In the genomic region with DNA sequence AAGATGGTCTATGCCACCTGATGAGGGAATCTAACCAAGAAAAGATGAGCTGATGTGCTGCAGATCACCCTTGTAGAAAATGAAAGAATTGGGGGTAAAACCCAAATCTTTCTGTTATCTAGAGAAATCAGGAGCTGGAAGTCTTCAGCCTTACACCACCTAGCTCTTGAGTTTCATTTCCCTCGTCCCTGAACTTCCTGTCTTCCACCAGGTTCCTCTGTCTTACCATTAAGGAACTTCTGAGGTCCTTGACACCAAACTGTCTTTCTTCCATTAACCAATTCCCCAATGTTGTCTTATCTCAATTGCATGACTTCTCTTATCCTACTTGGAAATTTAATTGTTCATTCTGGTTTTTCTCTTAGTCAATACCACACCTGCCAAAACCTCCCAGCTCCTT, we compare ENCODE assay signal across 33 cellular contexts. TPM values are rescaled to one million over a fixed set of nuclear protein-coding genes. Genes with fewer than 3 reads are reported as not detected.
A peak's percentile ranks its signal among the peaks of the same experiment; 100 is the strongest.
DNase-seq lines count a peak whose midpoint lies in the region; FAIRE-seq and TF ChIP-seq lines count a peak whose summit lies in the region.
"Had no signal": no experiment of that assay in that cellular context is flagged by ENCODE, and none has a peak within 500 bp of the region (broad histone marks: within the 10 kb centered on the region; RNA-seq: fewer than 3 reads in every experiment).

No MANE protein-coding gene starts in this region.

- no peak overlapping the region for H3K9ac ChIP-seq in BLaER1 treated with 17β-estradiol and CSF1 and Interleukin-3, amounts not matched to agents 10 nM and 100 nM

- peak overlapping the region in 6 of 11 experiments; percentile 19 to 56 (median 50); a peak in 10 of 22 replicates for H3K4me2 ChIP-seq in BLaER1 treated with 17β-estradiol and CSF1 and Interleukin-3, amounts not matched to agents 10 nM and 100 nM
- H3K4me2 ChIP-seq: hepatocyte had no signal

- H3K27me3 Mint-ChIP-seq in T-helper 2 cell treated with Interferon-gamma antibody and Interleukin-4, amounts not matched to agents 5 μg/mL and 100 μg/mL, for 36 hours (ENCODE audit: low read depth), result peaks cover 8% of the 10 kb centered on the region
- no peaks in the 10 kb centered on the region for H3K27me3 Mint-ChIP-seq in activated naive CD8-positive, alpha-beta T cell treated with anti-CD3 and anti-CD28 coated beads for 36 hours
- H3K27me3 Mint-ChIP-seq: IgD-negative memory B cell; stimulated activated memory B cell treated with anti-CD40 and anti-IgM and Interleukin-4, amounts not matched to agents 10 μg/mL and 1 μg/mL and 100 μg/mL, for 72 hours had no signal

- no peaks in the 10 kb centered on the region for H3K27me3 ChIP-seq in BLaER1 treated with 17β-estradiol and CSF1 and Interleukin-3, amounts not matched to agents 10 nM and 100 nM
- H3K27me3 ChIP-seq in MG63, result no peaks in the 10 kb centered on the region
- H3K27me3 ChIP-seq: gastroesophageal sphincter, hepatocyte, testis, uterus had no signal

- FAIRE-seq in GM12892 (lab: Jason Lieb, UNC), result peak; percentile 79
- no peak for FAIRE-seq in HTR-8/SVneo (lab: Jason Lieb, UNC)
- FAIRE-seq: A204.1 had no signal

- H3K27ac ChIP-seq in BLaER1 treated with 17β-estradiol and CSF1 and Interleukin-3, amounts not matched to agents 10 nM and 100 nM, result no peak overlapping the region
- H3K27ac ChIP-seq: gastroesophageal sphincter, hepatocyte, psoas muscle, RWPE1, testis, uterus had no signal

- DNase-seq in T-helper 2 cell treated with Interferon-gamma antibody and Interleukin-4, amounts not matched to agents 5 μg/mL and 100 μg/mL, for 36 hours (ENCODE audit: low spot score), result no peak
- DNase-seq in T-helper 2 cell, result no peak
- DNase-seq in GM12892 (ENCODE audit: insufficient read length), result no peak
- no peak for DNase-seq in activated naive CD8-positive, alpha-beta T cell treated with anti-CD3 and anti-CD28 coated beads for 36 hours
- no peak for DNase-seq in NCI-H2196 treated with DMSO at 0.1 percent for 48 hours (lab: John Stamatoyannopoulos, UW; ENCODE audit: unreplicated experiment)
- DNase-seq in HTR-8/SVneo (ENCODE audit: insufficient read length, low spot score), result no peak
- no peak for DNase-seq in MG63
- DNase-seq: activated CD4-positive, alpha-beta T cell treated with anti-CD3 and anti-CD28 coated beads, Interleukin-2, amount 50 U/mL, for 1 hour; COR-L47; DMS79; GDM1; HCEC 1CT; immature natural killer cell; NCI-H1436; NCI-H748 treated with DMSO at 0.1 percent for 48 hours; nucleus accumbens; psoas muscle; stimulated activated CD4-positive, alpha-beta T cell treated with anti-CD3 and anti-CD28 coated beads, Interleukin-4, amount 100 ng/mL, for 4 hours; testis; uterus had no signal

- H3K36me3 Mint-ChIP-seq in T-helper 2 cell treated with Interferon-gamma antibody and Interleukin-4, amounts not matched to agents 5 μg/mL and 100 μg/mL, for 36 hours (ENCODE audit: low read depth), result no peaks in the 10 kb centered on the region
- H3K36me3 Mint-ChIP-seq in activated naive CD8-positive, alpha-beta T cell treated with anti-CD3 and anti-CD28 coated beads for 36 hours, result peaks cover 4% of the 10 kb centered on the region
- H3K36me3 Mint-ChIP-seq: brain, immature natural killer cell had no signal

- no peak for TF ChIP-seq POLR2A in GM12892 (IDR thresholded peaks at IDR 0.05; ENCODE audit: low read depth, low read length)

- no peaks in the 10 kb centered on the region for H3K36me3 ChIP-seq in BLaER1 treated with 17β-estradiol and CSF1 and Interleukin-3, amounts not matched to agents 10 nM and 100 nM
- no peaks in the 10 kb centered on the region for H3K36me3 ChIP-seq in MG63
- H3K36me3 ChIP-seq: gastroesophageal sphincter, uterus had no signal

- no peaks in the 10 kb centered on the region for H4K20me1 ChIP-seq in BLaER1 treated with 17β-estradiol and CSF1 and Interleukin-3, amounts not matched to agents 10 nM and 100 nM

- peak overlapping the region; percentile 68 for H3K4me3 Mint-ChIP-seq in T-helper 2 cell treated with Interferon-gamma antibody and Interleukin-4, amounts not matched to agents 5 μg/mL and 100 μg/mL, for 36 hours
- peak overlapping the region; percentile 7 for H3K4me3 Mint-ChIP-seq in activated naive CD8-positive, alpha-beta T cell treated with anti-CD3 and anti-CD28 coated beads for 36 hours
- H3K4me3 Mint-ChIP-seq: brain; stimulated activated memory B cell treated with anti-CD40 and anti-IgM and Interleukin-4, amounts not matched to agents 10 μg/mL and 1 μg/mL and 100 μg/mL, for 72 hours had no signal

- no peaks in the 10 kb centered on the region for H3K9me3 Mint-ChIP-seq in T-helper 2 cell treated with Interferon-gamma antibody and Interleukin-4, amounts not matched to agents 5 μg/mL and 100 μg/mL, for 36 hours
- H3K9me3 Mint-ChIP-seq in activated naive CD8-positive, alpha-beta T cell treated with anti-CD3 and anti-CD28 coated beads for 36 hours, result no peaks in the 10 kb centered on the region
- H3K9me3 Mint-ChIP-seq: activated T-helper 2 cell treated with anti-CD3 and anti-CD28 coated beads, Interferon-gamma antibody, Interleukin-2, Interleukin-4, amounts not matched to agents 10 μg/mL and 5 μg/mL and 100 μg/mL, durations not matched to agents 14 hours and 24 hours and 36 hours; brain; IgD-negative memory B cell; immature natural killer cell; stimulated activated memory B cell treated with anti-CD40 and anti-IgM and Interleukin-4, amounts not matched to agents 10 μg/mL and 1 μg/mL and 100 μg/mL, for 72 hours had no signal

- no peak overlapping the region for H3K4me3 ChIP-seq in BLaER1 treated with 17β-estradiol and CSF1 and Interleukin-3, amounts not matched to agents 10 nM and 100 nM
- H3K4me3 ChIP-seq in MG63, result no peak overlapping the region
- H3K4me3 ChIP-seq: gastroesophageal sphincter, hepatocyte, psoas muscle, testis, uterus had no signal

- peak overlapping the region; percentile 53 for H3K27ac Mint-ChIP-seq in T-helper 2 cell treated with Interferon-gamma antibody and Interleukin-4, amounts not matched to agents 5 μg/mL and 100 μg/mL, for 36 hours
- peak overlapping the region; percentile 62 for H3K27ac Mint-ChIP-seq in activated naive CD8-positive, alpha-beta T cell treated with anti-CD3 and anti-CD28 coated beads for 36 hours
- H3K27ac Mint-ChIP-seq: activated T-helper 2 cell treated with anti-CD3 and anti-CD28 coated beads, Interferon-gamma antibody, Interleukin-2, Interleukin-4, amounts not matched to agents 10 μg/mL and 5 μg/mL and 100 μg/mL, durations not matched to agents 14 hours and 24 hours and 36 hours; brain; IgD-negative memory B cell; immature natural killer cell; stimulated activated memory B cell treated with anti-CD40 and anti-IgM and Interleukin-4, amounts not matched to agents 10 μg/mL and 1 μg/mL and 100 μg/mL, for 72 hours had no signal

- H3K9me3 ChIP-seq in BLaER1 treated with 17β-estradiol and CSF1 and Interleukin-3, amounts not matched to agents 10 nM and 100 nM (replicated peaks in 1 of 11), result no peaks in the 10 kb centered on the region
- H3K9me3 ChIP-seq in MG63, result no peaks in the 10 kb centered on the region
- H3K9me3 ChIP-seq: gastroesophageal sphincter, psoas muscle, testis, uterus had no signal

- peaks cover 0 to 28% (median 4%) of the 10 kb centered on the region in 10 experiments; a peak in 10 of 20 replicates for H3K4me1 ChIP-seq in BLaER1 treated with 17β-estradiol and CSF1 and Interleukin-3, amounts not matched to agents 10 nM and 100 nM
- H3K4me1 ChIP-seq: gastroesophageal sphincter, psoas muscle, testis, uterus had no signal

- peaks cover 38% of the 10 kb centered on the region for H3K4me1 Mint-ChIP-seq in T-helper 2 cell treated with Interferon-gamma antibody and Interleukin-4, amounts not matched to agents 5 μg/mL and 100 μg/mL, for 36 hours (ENCODE audit: low read depth)
- peaks cover 49% of the 10 kb centered on the region for H3K4me1 Mint-ChIP-seq in activated naive CD8-positive, alpha-beta T cell treated with anti-CD3 and anti-CD28 coated beads for 36 hours

RNA-seq across cellular contexts. Expression of a gene that starts 31.5 kb away (rescaled TPM):
- 0.08 TPM for polyA plus RNA-seq in GM12892 (2012; ENCODE audit: missing spikeins)
- 1 to 10 TPM; 1.1 to 1.4 TPM for total RNA-seq in activated naive CD8-positive, alpha-beta T cell treated with anti-CD3 and anti-CD28 coated beads for 36 hours
- total RNA-seq in MG63 (2014; rRNA removed; shearing (Covaris generic); ENCODE audit: low replicate concordance), result 0.07 and 7.3 TPM in 2 replicates
- total RNA-seq: activated T-helper 2 cell treated with anti-CD3 and anti-CD28 coated beads, Interferon-gamma antibody, Interleukin-2, Interleukin-4, amounts not matched to agents 10 μg/mL and 5 μg/mL and 100 μg/mL, durations not matched to agents 14 hours and 24 hours and 36 hours; chondrocyte; mesenteric fat pad; myocyte; OCI-LY7 had no signal
- polyA plus RNA-seq: IgD-negative memory B cell had no signal
